Comparison of ENCODE assay signal across 13 cellular contexts in the genomic region with DNA sequence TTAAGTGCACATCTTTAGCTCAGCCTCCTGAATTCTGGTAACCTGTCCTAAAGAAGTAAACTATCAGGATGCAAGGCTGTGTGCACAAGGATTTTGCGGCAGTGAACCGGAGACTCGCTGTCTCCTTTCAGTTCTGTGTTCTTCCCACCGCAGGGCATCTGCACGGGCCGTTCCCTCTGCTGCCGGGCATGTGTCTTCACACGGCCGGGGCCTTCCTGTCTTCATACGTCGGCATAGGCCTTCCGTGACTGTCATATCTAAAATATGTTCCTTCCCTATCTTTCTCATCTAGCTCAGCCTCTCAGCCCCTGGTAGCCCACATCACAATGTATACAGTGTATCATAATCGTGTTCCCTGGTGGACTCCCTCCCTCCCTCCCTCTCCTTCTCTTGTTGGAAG. TPM values are rescaled to one million over a fixed set of nuclear protein-coding genes. Genes with fewer than 3 reads are reported as not detected.
DNase-seq lines count a peak whose midpoint lies in the region; ATAC-seq and TF ChIP-seq lines count a peak whose summit lies in the region.
"Had no signal": no experiment of that assay in that cellular context is flagged by ENCODE, and none has a peak within 500 bp of the region (broad histone marks: within the 10 kb centered on the region; RNA-seq: fewer than 3 reads in every experiment).

No MANE protein-coding gene starts in this region.

- peak; percentile 43 for ATAC-seq in CD4-positive, alpha-beta T cell (ENCODE audit: poor library complexity)
- ATAC-seq in activated naive CD8-positive, alpha-beta T cell treated with anti-CD3 and anti-CD28 coated beads, Interleukin-2, amount 50 U/mL, for 24 hours, result peak; percentile 25
- ATAC-seq in naive thymus-derived CD4-positive, alpha-beta T cell, result peak; percentile 45
- ATAC-seq in HG02973 (IDR thresholded peaks at IDR 0.05; ENCODE audit: unreplicated experiment) (no peak), HG02840 (IDR thresholded peaks at IDR 0.05; ENCODE audit: low FRiP score, unreplicated experiment) (no peak), HG03521 (IDR thresholded peaks at IDR 0.05; ENCODE audit: unreplicated experiment) (no peak)

- H3K4me3 ChIP-seq in naive thymus-derived CD4-positive, alpha-beta T cell (ENCODE audit: low read length), result no peak overlapping the region

- no peaks in the 10 kb centered on the region for H3K9me3 ChIP-seq in CD4-positive, alpha-beta T cell (ENCODE audit: control insufficient read depth, low read length)
- no peaks in the 10 kb centered on the region for H3K9me3 ChIP-seq in naive thymus-derived CD4-positive, alpha-beta T cell (ENCODE audit: control insufficient read depth in 2 of 3, low read length in 3 of 3)

- no peak overlapping the region for H3K27ac ChIP-seq in CD4-positive, alpha-beta T cell (ENCODE audit: low read depth, low read length)
- H3K27ac ChIP-seq in naive thymus-derived CD4-positive, alpha-beta T cell (ENCODE audit: low read depth, low read length), result no peak overlapping the region

- no peaks in the 10 kb centered on the region for H3K36me3 ChIP-seq in naive thymus-derived CD4-positive, alpha-beta T cell (ENCODE audit: control insufficient read depth in 2 of 3, insufficient read depth in 3 of 3, low read length in 3 of 3)

- no peak for TF ChIP-seq CTCF in CD4-positive, alpha-beta T cell (IDR thresholded peaks at IDR 0.05)
- no peak for TF ChIP-seq CTCF in GM10266 (IDR thresholded peaks at IDR 0.05; ENCODE audit: control insufficient read depth, insufficient read depth, low read depth, missing control alignments)

- POLR2A ChIA-PET in CD4-positive, alpha-beta T cell (lab: Charles Lee), result interaction anchor here (0.7 kb wide), 1 partner anchor 14 kb away, joined by 3 read pairs; no protein-coding TSS in a partner anchor
- POLR2A ChIA-PET in naive thymus-derived CD4-positive, alpha-beta T cell (lab: Charles Lee), result no interaction called here

- H3K4me1 Mint-ChIP-seq in CD4-positive, alpha-beta T cell (ENCODE audit: low read depth), result peaks cover 15% of the 10 kb centered on the region
- H3K4me1 Mint-ChIP-seq in activated naive CD8-positive, alpha-beta T cell treated with anti-CD3 and anti-CD28 coated beads, Interleukin-2, amount 50 U/mL, for 24 hours, result peaks cover 28% of the 10 kb centered on the region
- peaks cover 18 to 30% (median 21%) of the 10 kb centered on the region in 7 donors for H3K4me1 Mint-ChIP-seq in naive thymus-derived CD4-positive, alpha-beta T cell

- no peaks in the 10 kb centered on the region for H3K27me3 ChIP-seq in CD4-positive, alpha-beta T cell (ENCODE audit: control insufficient read depth, insufficient read depth, low read length)
- H3K27me3 ChIP-seq in naive thymus-derived CD4-positive, alpha-beta T cell (ENCODE audit: control insufficient read depth in 2 of 2, insufficient read depth in 2 of 2, low read length in 2 of 2), result no peaks in the 10 kb centered on the region

- peak overlapping the region; percentile 9 for H3K4me3 Mint-ChIP-seq in CD4-positive, alpha-beta T cell
- H3K4me3 Mint-ChIP-seq in activated naive CD8-positive, alpha-beta T cell treated with anti-CD3 and anti-CD28 coated beads, Interleukin-2, amount 50 U/mL, for 24 hours, result peak overlapping the region; percentile 30
- peak overlapping the region; percentile 39 to 76 (median 60) for H3K4me3 Mint-ChIP-seq in naive thymus-derived CD4-positive, alpha-beta T cell

- no peaks in the 10 kb centered on the region for H3K36me3 Mint-ChIP-seq in CD4-positive, alpha-beta T cell (ENCODE audit: low read depth)
- H3K36me3 Mint-ChIP-seq in activated naive CD8-positive, alpha-beta T cell treated with anti-CD3 and anti-CD28 coated beads, Interleukin-2, amount 50 U/mL, for 24 hours (ENCODE audit: low read depth), result no peaks in the 10 kb centered on the region
- H3K36me3 Mint-ChIP-seq in naive thymus-derived CD4-positive, alpha-beta T cell, result no peaks in the 10 kb centered on the region

- no peak overlapping the region for H3K27ac Mint-ChIP-seq in CD4-positive, alpha-beta T cell
- H3K27ac Mint-ChIP-seq in activated naive CD8-positive, alpha-beta T cell treated with anti-CD3 and anti-CD28 coated beads, Interleukin-2, amount 50 U/mL, for 24 hours, result peak overlapping the region; percentile 67
- H3K27ac Mint-ChIP-seq in naive thymus-derived CD4-positive, alpha-beta T cell, result peak overlapping the region in 1 of 9 donors; percentile 3

- DNase-seq in CD4-positive, alpha-beta T cell, result no peak
- DNase-seq in KG1 (lab: John Stamatoyannopoulos, UW) (peak; percentile 70), GM10266 (ENCODE audit: extremely low spot score) (no peak)
- no peak for DNase-seq in activated naive CD8-positive, alpha-beta T cell treated with anti-CD3 and anti-CD28 coated beads, Interleukin-2, amount 50 U/mL, for 24 hours
- peak in 1 of 9 donors; percentile 26 for DNase-seq in naive thymus-derived CD4-positive, alpha-beta T cell
- DNase-seq: DMS79 treated with DMSO at 0.1 percent for 48 hours, NCI-H1694 treated with DMSO at 0.1 percent for 48 hours, SW 1271 had no signal

- intact Hi-C loops in CD4-positive, alpha-beta T cell (cut with DNase I, micrococcal nuclease), result no loop called here
- intact Hi-C loops in naive thymus-derived CD4-positive, alpha-beta T cell (cut with micrococcal nuclease), result loop anchor here (2.0 kb wide), 1 partner anchor 18 kb away; no protein-coding TSS in a partner anchor

- no peaks in the 10 kb centered on the region for H3K27me3 Mint-ChIP-seq in CD4-positive, alpha-beta T cell
- no peaks in the 10 kb centered on the region for H3K27me3 Mint-ChIP-seq in activated naive CD8-positive, alpha-beta T cell treated with anti-CD3 and anti-CD28 coated beads, Interleukin-2, amount 50 U/mL, for 24 hours
- H3K27me3 Mint-ChIP-seq in naive thymus-derived CD4-positive, alpha-beta T cell, result peaks cover 0 to 11% (median 0%) of the 10 kb centered on the region in 5 donors

- peaks cover 0 to 4% of the 10 kb centered on the region in 2 donors for H3K4me1 ChIP-seq in naive thymus-derived CD4-positive, alpha-beta T cell (ENCODE audit: control insufficient read depth in 2 of 2, insufficient read depth in 2 of 2, low read length in 2 of 2)

- H3K9me3 Mint-ChIP-seq in CD4-positive, alpha-beta T cell, result no peaks in the 10 kb centered on the region
- no peaks in the 10 kb centered on the region for H3K9me3 Mint-ChIP-seq in activated naive CD8-positive, alpha-beta T cell treated with anti-CD3 and anti-CD28 coated beads, Interleukin-2, amount 50 U/mL, for 24 hours
- no peaks in the 10 kb centered on the region for H3K9me3 Mint-ChIP-seq in naive thymus-derived CD4-positive, alpha-beta T cell

- CTCF ChIA-PET in CD4-positive, alpha-beta T cell (lab: Charles Lee), result no interaction called here
- CTCF ChIA-PET in naive thymus-derived CD4-positive, alpha-beta T cell (lab: Charles Lee), result no interaction called here

RNA-seq across cellular contexts. Expression of gene PALD1, which starts 16.4 kb away (rescaled TPM):
- total RNA-seq in CD4-positive, alpha-beta T cell, result under 1 TPM; 0.36 to 0.44 TPM
- total RNA-seq in naive thymus-derived CD4-positive, alpha-beta T cell, result under 1 TPM; 0.08 to 0.39 (median 0.19) TPM
- under 1 TPM in 1 of 2 donors, not detected in 1; 0.10 TPM for polyA plus RNA-seq in naive thymus-derived CD4-positive, alpha-beta T cell

RNA-seq across cellular contexts. Expression of gene NODAL, which starts 53.5 kb away (rescaled TPM):
- total RNA-seq in CD4-positive, alpha-beta T cell, result not detected
- total RNA-seq in naive thymus-derived CD4-positive, alpha-beta T cell, result not detected
- polyA plus RNA-seq in naive thymus-derived CD4-positive, alpha-beta T cell, result not detected
- total RNA-seq: glomerular endothelial cell, posterior vena cava had no signal

Comparison
In these comparisons a context has a peak if more than half of its experiments do, and no peak if none do; other contexts are left out.
1. ATAC-seq: peak in CD4-positive, alpha-beta T cell (single experiment), activated naive CD8-positive, alpha-beta T cell treated with anti-CD3 and anti-CD28 coated beads, Interleukin-2, amount 50 U/mL, for 24 hours (single experiment) and naive thymus-derived CD4-positive, alpha-beta T cell (single experiment); none in HG02973 (single experiment), HG02840 (single experiment) and HG03521 (single experiment).
2. H3K4me3 Mint-ChIP-seq: peak in every context shown above with its lines; median percentile 60 in naive thymus-derived CD4-positive, alpha-beta T cell; 30 in activated naive CD8-positive, alpha-beta T cell treated with anti-CD3 and anti-CD28 coated beads, Interleukin-2, amount 50 U/mL, for 24 hours; 9 in CD4-positive, alpha-beta T cell.
3. intact Hi-C loops: an anchor here in naive thymus-derived CD4-positive, alpha-beta T cell (2.0 kb wide); none called in CD4-positive, alpha-beta T cell.